29 cellular contexts compared by ENCODE assay signal in genomic region chr9:19757745-19758144, GRCh38. TPM values are rescaled to one million over a fixed set of nuclear protein-coding genes. Genes with fewer than 3 reads are reported as not detected.
"Had no signal": no experiment of that assay in that cellular context is flagged by ENCODE, and none has a peak within 500 bp of the region (broad histone marks: within the 10 kb centered on the region; RNA-seq: fewer than 3 reads in every experiment).

No MANE protein-coding gene starts in this region.

- H3K36me3 Mint-ChIP-seq: naive thymus-derived CD8-positive, alpha-beta T cell; stimulated activated effector memory CD8-positive, alpha-beta T cell treated with anti-CD3 and anti-CD28 coated beads, Interleukin-12 subunit alpha, Interleukin-12 subunit beta, amount 100 ng/mL, for 72 hours had no signal

- H3K9me3 ChIP-seq: esophagus squamous epithelium, ovary, psoas muscle, sigmoid colon, thyroid gland, vagina had no signal

- ATAC-seq: effector memory CD8-positive, alpha-beta T cell; left lobe of liver; naive thymus-derived CD8-positive, alpha-beta T cell; psoas muscle; right cardiac atrium; stimulated activated effector memory CD8-positive, alpha-beta T cell treated with anti-CD3 and anti-CD28 coated beads, Interleukin-12 subunit alpha, Interleukin-12 subunit beta, amount 100 ng/mL, for 72 hours had no signal

- FAIRE-seq: endometrium, kidney had no signal

- H3K4me1 Mint-ChIP-seq: naive thymus-derived CD8-positive, alpha-beta T cell; stimulated activated effector memory CD8-positive, alpha-beta T cell treated with anti-CD3 and anti-CD28 coated beads, Interleukin-12 subunit alpha, Interleukin-12 subunit beta, amount 100 ng/mL, for 72 hours had no signal

- H3K4me3 ChIP-seq: coronary artery, esophagus squamous epithelium, ovary, psoas muscle, sigmoid colon, stomach, thyroid gland, vagina had no signal

- H3K36me3 ChIP-seq: esophagus squamous epithelium, ovary, sigmoid colon, stomach, thyroid gland, vagina had no signal

- DNase-seq: dermis blood vessel endothelial cell; effector memory CD8-positive, alpha-beta T cell; erythroblast; esophagus squamous epithelium; foreskin melanocyte; kidney; mammary epithelial cell; mesendoderm; midbrain; naive thymus-derived CD8-positive, alpha-beta T cell; occipital lobe; ovary; posterior cingulate gyrus; psoas muscle; right cardiac atrium; sigmoid colon; stimulated activated CD4-positive, alpha-beta T cell treated with anti-CD3 and anti-CD28 coated beads, Interleukin-2, amount 100 ng/mL, for 24 hours; stimulated activated CD4-positive, alpha-beta T cell treated with anti-CD3 and anti-CD28 coated beads, Interleukin-4, amount 100 ng/mL, for 24 hours; stimulated activated naive CD4-positive, alpha-beta T cell treated with Interleukin-2 at 50 U/mL for 16 hours; stomach; thyroid gland; trophoblast cell had no signal

- H3K27me3 ChIP-seq: esophagus squamous epithelium, ovary, sigmoid colon, stomach, thyroid gland, vagina had no signal

- H3K9me3 Mint-ChIP-seq: stimulated activated effector memory CD8-positive, alpha-beta T cell treated with anti-CD3 and anti-CD28 coated beads, Interleukin-12 subunit alpha, Interleukin-12 subunit beta, amount 100 ng/mL, for 72 hours had no signal

- H3K27ac ChIP-seq: coronary artery, esophagus squamous epithelium, ovary, psoas muscle, sigmoid colon, stomach, thyroid gland, vagina had no signal

- H3K27ac Mint-ChIP-seq: effector memory CD8-positive, alpha-beta T cell; naive thymus-derived CD8-positive, alpha-beta T cell; stimulated activated effector memory CD8-positive, alpha-beta T cell treated with anti-CD3 and anti-CD28 coated beads, Interleukin-12 subunit alpha, Interleukin-12 subunit beta, amount 100 ng/mL, for 72 hours had no signal

- H3K4me1 ChIP-seq: esophagus squamous epithelium, psoas muscle, sigmoid colon, stomach, thyroid gland, vagina had no signal

- H3K27me3 Mint-ChIP-seq: effector memory CD8-positive, alpha-beta T cell had no signal

- H3K4me3 Mint-ChIP-seq: effector memory CD8-positive, alpha-beta T cell; naive thymus-derived CD8-positive, alpha-beta T cell; stimulated activated effector memory CD8-positive, alpha-beta T cell treated with anti-CD3 and anti-CD28 coated beads, Interleukin-12 subunit alpha, Interleukin-12 subunit beta, amount 100 ng/mL, for 72 hours had no signal

RNA-seq across cellular contexts. Expression of gene SLC24A2, which starts 31.1 kb away (rescaled TPM):
- total RNA-seq: dermis blood vessel endothelial cell; esophagus squamous epithelium; kidney; left lobe of liver; lower leg skin; naive thymus-derived CD8-positive, alpha-beta T cell; renal cortical epithelial cell; right cardiac atrium; thyroid gland had no signal
- polyA plus RNA-seq: mammary epithelial cell; naive thymus-derived CD8-positive, alpha-beta T cell; right cardiac atrium had no signal
